ENCODE assay signal across 17 cellular contexts in the genomic region with DNA sequence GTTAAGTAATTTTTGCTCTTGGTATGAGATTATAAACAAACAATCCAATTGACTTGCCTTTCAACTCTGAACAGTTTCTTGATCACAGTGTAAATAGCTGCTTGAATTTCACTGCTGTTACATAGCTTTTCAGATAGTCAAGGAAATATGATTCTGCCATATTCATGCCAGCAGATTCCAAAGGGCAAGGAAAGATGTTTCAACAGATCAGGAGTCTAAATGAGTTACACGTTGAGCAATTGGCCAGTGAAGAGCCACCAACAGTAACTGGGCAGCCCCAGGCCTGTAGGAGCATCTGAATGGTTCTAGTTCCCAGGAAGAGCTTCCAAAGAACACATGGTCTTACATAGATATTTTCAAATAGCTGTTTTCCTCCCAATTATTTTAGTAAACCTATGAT.
DNase-seq lines count a peak whose midpoint lies in the region; ATAC-seq and TF ChIP-seq lines count a peak whose summit lies in the region.
"Had no signal": no experiment of that assay in that cellular context is flagged by ENCODE, and none has a peak within 500 bp of the region (broad histone marks: within the 10 kb centered on the region; RNA-seq: fewer than 3 reads in every experiment).

No MANE protein-coding gene starts in this region.

- TF ChIP-seq CTCF in fibroblast of mammary gland (conservative IDR thresholded peaks at IDR 0.05; ENCODE audit: control insufficient read depth, insufficient read depth, low read depth, low read length), result no peak

- no peaks in the 10 kb centered on the region for H3K4me1 Mint-ChIP-seq in activated T-cell treated with anti-CD3 and anti-CD28 coated beads, Interleukin-2, amount 50 U/mL, for 4 hours (ENCODE audit: low read depth)
- H3K4me1 Mint-ChIP-seq: activated CD4-positive, alpha-beta T cell treated with anti-CD3 and anti-CD28 coated beads, Interleukin-2, amount 10 ng/mL, durations not matched to agents 24 days and 14 days; activated naive CD4-positive, alpha-beta T cell treated with anti-CD3 and anti-CD28 coated beads, Interleukin-2, amount 50 U/mL, for 24 hours; stimulated activated effector memory CD8-positive, alpha-beta T cell treated with anti-CD3 and anti-CD28 coated beads, Interleukin-12 subunit alpha, Interleukin-12 subunit beta, amount 100 ng/mL, for 72 hours had no signal

- H3K4me3 ChIP-seq in fibroblast of mammary gland (ENCODE audit: control insufficient read depth, low read depth, low read length), result no peak overlapping the region
- H3K4me3 ChIP-seq: dorsolateral prefrontal cortex, tibial artery had no signal

- ATAC-seq in sciatic nerve, result peak; percentile 72
- no peak for ATAC-seq in activated T-cell treated with anti-CD3 and anti-CD28 coated beads, Interleukin-2, amount 50 U/mL, for 4 hours
- ATAC-seq: PC-3; stimulated activated effector memory CD8-positive, alpha-beta T cell treated with anti-CD3 and anti-CD28 coated beads, Interleukin-12 subunit alpha, Interleukin-12 subunit beta, amount 100 ng/mL, for 72 hours had no signal

- intact Hi-C loops in sciatic nerve (cut with DNase I), result no loop called here

- no peak overlapping the region for H3K4me3 Mint-ChIP-seq in activated T-cell treated with anti-CD3 and anti-CD28 coated beads, Interleukin-2, amount 50 U/mL, for 4 hours
- H3K4me3 Mint-ChIP-seq: activated CD4-positive, alpha-beta T cell treated with anti-CD3 and anti-CD28 coated beads, Interleukin-2, amount 10 ng/mL, durations not matched to agents 24 days and 14 days; activated naive CD4-positive, alpha-beta T cell treated with anti-CD3 and anti-CD28 coated beads, Interleukin-2, amount 50 U/mL, for 24 hours; brain; stimulated activated effector memory CD8-positive, alpha-beta T cell treated with anti-CD3 and anti-CD28 coated beads, Interleukin-12 subunit alpha, Interleukin-12 subunit beta, amount 100 ng/mL, for 72 hours had no signal

- H3K27me3 Mint-ChIP-seq in activated T-cell treated with anti-CD3 and anti-CD28 coated beads, Interleukin-2, amount 50 U/mL, for 4 hours (ENCODE audit: low read depth), result no peaks in the 10 kb centered on the region
- H3K27me3 Mint-ChIP-seq: activated naive CD4-positive, alpha-beta T cell treated with anti-CD3 and anti-CD28 coated beads, Interleukin-2, amount 50 U/mL, for 24 hours had no signal

- H3K9me3 Mint-ChIP-seq in activated T-cell treated with anti-CD3 and anti-CD28 coated beads, Interleukin-2, amount 50 U/mL, for 4 hours, result no peaks in the 10 kb centered on the region
- H3K9me3 Mint-ChIP-seq: activated CD4-positive, alpha-beta T cell treated with anti-CD3 and anti-CD28 coated beads, Interleukin-2, amount 10 ng/mL, durations not matched to agents 24 days and 14 days; activated naive CD4-positive, alpha-beta T cell treated with anti-CD3 and anti-CD28 coated beads, Interleukin-2, amount 50 U/mL, for 24 hours; brain; stimulated activated effector memory CD8-positive, alpha-beta T cell treated with anti-CD3 and anti-CD28 coated beads, Interleukin-12 subunit alpha, Interleukin-12 subunit beta, amount 100 ng/mL, for 72 hours had no signal

- DNase-seq in EL (peak; percentile 57), NCI-H2029 treated with DMSO at 0.1 percent for 48 hours (lab: John Stamatoyannopoulos, UW) (peak; percentile 72), fibroblast of mammary gland (ENCODE audit: low read depth) (peak; percentile 50), sciatic nerve (ENCODE audit: low spot score) (no peak), COR-L47 (lab: John Stamatoyannopoulos, UW) (no peak), RKO (ENCODE audit: low spot score) (no peak)
- no peak for DNase-seq in activated T-cell treated with anti-CD3 and anti-CD28 coated beads, Interleukin-2, amount 50 U/mL, for 4 hours
- DNase-seq: activated CD4-positive, alpha-beta T cell treated with anti-CD3 and anti-CD28 coated beads, Interleukin-2, amount 10 ng/mL, durations not matched to agents 24 days and 14 days; DND-41; dorsolateral prefrontal cortex; NCI-H187; NCI-H69; PC-3 had no signal

- no peaks in the 10 kb centered on the region for H3K36me3 Mint-ChIP-seq in activated T-cell treated with anti-CD3 and anti-CD28 coated beads, Interleukin-2, amount 50 U/mL, for 4 hours (ENCODE audit: insufficient read depth)
- H3K36me3 Mint-ChIP-seq: activated naive CD4-positive, alpha-beta T cell treated with anti-CD3 and anti-CD28 coated beads, Interleukin-2, amount 50 U/mL, for 24 hours; brain; stimulated activated effector memory CD8-positive, alpha-beta T cell treated with anti-CD3 and anti-CD28 coated beads, Interleukin-12 subunit alpha, Interleukin-12 subunit beta, amount 100 ng/mL, for 72 hours had no signal

Comparison
In these comparisons a context has a peak if more than half of its experiments do, and no peak if none do; other contexts are left out.
1. DNase-seq: peak in EL (single experiment), NCI-H2029 treated with DMSO at 0.1 percent for 48 hours (single experiment) and fibroblast of mammary gland (single experiment); none in sciatic nerve (single experiment), COR-L47 (single experiment), activated T-cell treated with anti-CD3 and anti-CD28 coated beads, Interleukin-2, amount 50 U/mL, for 4 hours (single experiment) and RKO (single experiment).